Comparison of ENCODE assay signal across 8 cellular contexts in genomic region chr13:37869756-37870488, GRCh38. TPM values are rescaled to one million over a fixed set of nuclear protein-coding genes. Genes with fewer than 3 reads are reported as not detected.
DNase-seq lines count a peak whose midpoint lies in the region; ATAC-seq and TF ChIP-seq lines count a peak whose summit lies in the region.

Gene TRPC4 (minus strand): TSS chr13:37869772. CDS start chr13:37783333, 86,439 bp downstream.

- peaks cover 0 to 29% (median 4%) of the 10 kb centered on the region in 9 donors for H3K4me1 ChIP-seq in heart right ventricle

- peaks cover 0 to 32% (median 24%) of the 10 kb centered on the region in 7 donors for H3K27me3 ChIP-seq in heart right ventricle

- H3K36me3 ChIP-seq in heart right ventricle = no peaks in the 10 kb centered on the region

- DNase-seq in D341Med (ENCODE audit: low spot score) (peak; percentile 53), heart right ventricle (peak; percentile 25 to 33), posterior vena cava (ENCODE audit: low spot score) (peak; percentile 79)

- 1% methylated on average over 41 to 43 of the region's 43 CpGs for WGBS in heart right ventricle, 2 donors

- H3K9me3 Mint-ChIP-seq in activated T-helper 17 cell treated with anti-CD3 and anti-CD28 coated beads, Interleukin-2, amount 50 U/mL, for 72 hours = peaks cover 4% of the 10 kb centered on the region

- peaks cover 5% of the 10 kb centered on the region for H3K36me3 Mint-ChIP-seq in activated T-helper 17 cell treated with anti-CD3 and anti-CD28 coated beads, Interleukin-2, amount 50 U/mL, for 72 hours (ENCODE audit: low read depth)

- peak within 1 kb of the TSS in 5 of 10 donors; percentile 13 to 46 (median 32) for H3K27ac ChIP-seq in heart right ventricle

- peak; percentile 42 for TF ChIP-seq CTCF in LNCAP (IDR thresholded peaks at IDR 0.05)
- peak in 8 of 9 donors; percentile 15 to 66 (median 46) for TF ChIP-seq CTCF in heart right ventricle (IDR thresholded peaks at IDR 0.05)

- peaks cover 28% of the 10 kb centered on the region for H3K27me3 Mint-ChIP-seq in activated T-helper 17 cell treated with anti-CD3 and anti-CD28 coated beads, Interleukin-2, amount 50 U/mL, for 72 hours

- H3K9me3 ChIP-seq in heart right ventricle = no peaks in the 10 kb centered on the region

- H3K4me1 Mint-ChIP-seq in activated T-helper 17 cell treated with anti-CD3 and anti-CD28 coated beads, Interleukin-2, amount 50 U/mL, for 72 hours = peaks cover 4% of the 10 kb centered on the region

- H3K4me3 ChIP-seq in heart right ventricle = peak within 1 kb of the TSS; percentile 37 to 61 (median 56)

- H3K27ac Mint-ChIP-seq in activated T-helper 17 cell treated with anti-CD3 and anti-CD28 coated beads, Interleukin-2, amount 50 U/mL, for 72 hours = no peak within 1 kb of the TSS

- peak; percentile 11 for ATAC-seq in activated T-helper 17 cell treated with anti-CD3 and anti-CD28 coated beads, Interleukin-2, amount 50 U/mL, for 72 hours (replicated peaks)
- ATAC-seq in heart right ventricle (peak; percentile 46 to 94 (median 86)), GM21360 (IDR thresholded peaks at IDR 0.05; ENCODE audit: unreplicated experiment) (no peak), HG03457 (IDR thresholded peaks at IDR 0.05; ENCODE audit: unreplicated experiment) (no peak), HG02970 (IDR thresholded peaks at IDR 0.05; ENCODE audit: low FRiP score, unreplicated experiment) (no peak)

- peak within 1 kb of the TSS; percentile 26 for H3K4me3 Mint-ChIP-seq in activated T-helper 17 cell treated with anti-CD3 and anti-CD28 coated beads, Interleukin-2, amount 50 U/mL, for 72 hours

- intact Hi-C loops in heart right ventricle (cut with DNase I) (loop anchor here in 4 of 10 donors (5.0 to 10.0 kb wide), 5 partner anchors 355 to 662 kb away; partner anchors contain the start of gene UFM1 (in 2 of the 4)), posterior vena cava (cut with DNase I) (no loop called here)

RNA-seq across cellular contexts. Expression of gene TRPC4, which starts in this region (rescaled TPM):
- total RNA-seq in activated T-helper 17 cell treated with anti-CD3 and anti-CD28 coated beads, Interleukin-2, amount 50 U/mL, for 72 hours = not detected
- total RNA-seq in heart right ventricle = 1 to 10 TPM in 6 of 10 donors, under 1 TPM in 3, not detected in 1; 0.33 to 3.9 (median 1.2) TPM
- polyA plus RNA-seq in heart right ventricle = under 1 TPM; 0.26 to 0.80 TPM
- 1 to 10 TPM; 5.7 to 7.3 TPM for total RNA-seq in posterior vena cava

Comparison
In these comparisons a context has a peak if more than half of its experiments do, and no peak if none do; other contexts are left out.
1. Peak in ATAC-seq in activated T-helper 17 cell treated with anti-CD3 and anti-CD28 coated beads, Interleukin-2, amount 50 U/mL, for 72 hours; RNA of the gene not detected or under 1 TPM.
2. DNase-seq: peak in every context shown above with its lines; median percentile 79 in posterior vena cava; 53 in D341Med; 29 in heart right ventricle.
3. ATAC-seq: peak in heart right ventricle (8 of 8); none in GM21360 (single experiment), HG03457 (single experiment) and HG02970 (single experiment).